In the genomic region with DNA sequence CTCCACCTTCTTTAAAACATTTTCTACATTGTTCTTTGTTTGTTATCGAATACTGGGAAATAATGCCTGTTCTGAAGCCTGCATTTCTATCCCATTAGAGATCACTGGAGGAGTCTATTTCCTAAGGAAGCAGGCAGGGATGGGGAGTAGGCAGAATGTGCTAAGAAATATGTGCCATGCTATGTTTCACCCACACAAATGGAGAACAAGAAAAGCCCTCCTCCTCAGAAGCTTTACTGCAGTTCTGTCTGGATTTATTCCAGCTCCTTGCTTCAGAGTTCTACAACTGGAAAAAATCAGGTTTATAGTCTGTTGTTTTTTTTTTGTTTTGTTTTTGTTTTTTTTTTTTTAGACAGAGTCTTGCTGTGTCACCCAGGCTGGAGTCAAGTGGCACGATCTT, we compare ENCODE assay signal across 23 cellular contexts.
"Had no signal": no experiment of that assay in that cellular context is flagged by ENCODE, and none has a peak within 500 bp of the region (broad histone marks: within the 10 kb centered on the region; RNA-seq: fewer than 3 reads in every experiment).

No MANE protein-coding gene starts in this region.

- H3K27me3 Mint-ChIP-seq: activated B cell treated with CpG ODN at 0.5 μM for 24 hours; activated CD8-positive, alpha-beta T cell treated with anti-CD3 and anti-CD28 coated beads for 36 hours; T-cell had no signal

- H3K36me3 ChIP-seq: cardiac muscle cell had no signal

- H3K9me3 Mint-ChIP-seq: activated B cell treated with CpG ODN at 0.5 μM for 24 hours; activated CD8-positive, alpha-beta T cell treated with anti-CD3 and anti-CD28 coated beads for 36 hours had no signal

- H3K9ac ChIP-seq: KMS-11 had no signal

- H3K27ac ChIP-seq: cardiac muscle cell, KMS-11, SK-N-MC had no signal

- H3K27me3 ChIP-seq: cardiac muscle cell had no signal

- H3K4me1 Mint-ChIP-seq: activated B cell treated with CpG ODN at 0.5 μM for 24 hours, T-cell had no signal

- FAIRE-seq: astrocyte, TTC549 had no signal

- H3K4me2 ChIP-seq: KMS-11 had no signal

- H3K4me3 Mint-ChIP-seq: activated B cell treated with CpG ODN at 0.5 μM for 24 hours; activated CD8-positive, alpha-beta T cell treated with anti-CD3 and anti-CD28 coated beads for 36 hours; brain; T-cell had no signal

- DNase-seq: activated B cell treated with CpG ODN at 0.5 μM for 24 hours; activated CD4-positive, alpha-beta T cell treated with anti-CD3 and anti-CD28 coated beads for 1 hour; activated CD4-positive, alpha-beta T cell treated with anti-CD3 and anti-CD28 coated beads, Interleukin-2, amount 50 U/mL, for 1 hour; activated CD8-positive, alpha-beta memory T cell treated with anti-CD3 and anti-CD28 coated beads, Interleukin-2, amount 50 U/mL, for 4 hours; activated CD8-positive, alpha-beta T cell treated with anti-CD3 and anti-CD28 coated beads for 36 hours; activated naive CD4-positive, alpha-beta T cell treated with anti-CD3 and anti-CD28 coated beads, Interleukin-2, amount 50 U/mL, for 16 hours; cerebellar nuclear complex; NCI-H1092; NCI-H1417; NCI-H1930; NCI-H2171; NCI-H2227 treated with DMSO at 0.1 percent for 48 hours; NCI-H526 treated with DMSO at 0.1 percent for 48 hours; NCI-H82; T-cell; T-helper 2 cell; T1000 had no signal

- ATAC-seq: activated CD8-positive, alpha-beta T cell treated with anti-CD3 and anti-CD28 coated beads for 36 hours; T-cell had no signal

- H3K36me3 Mint-ChIP-seq: brain, T-cell had no signal

- H3K27ac Mint-ChIP-seq: activated B cell treated with CpG ODN at 0.5 μM for 24 hours; activated CD8-positive, alpha-beta T cell treated with anti-CD3 and anti-CD28 coated beads for 36 hours; T-cell had no signal

- H3K4me3 ChIP-seq: cardiac muscle cell, SK-N-MC had no signal
